14 cellular contexts compared by ENCODE assay signal in the genomic region with DNA sequence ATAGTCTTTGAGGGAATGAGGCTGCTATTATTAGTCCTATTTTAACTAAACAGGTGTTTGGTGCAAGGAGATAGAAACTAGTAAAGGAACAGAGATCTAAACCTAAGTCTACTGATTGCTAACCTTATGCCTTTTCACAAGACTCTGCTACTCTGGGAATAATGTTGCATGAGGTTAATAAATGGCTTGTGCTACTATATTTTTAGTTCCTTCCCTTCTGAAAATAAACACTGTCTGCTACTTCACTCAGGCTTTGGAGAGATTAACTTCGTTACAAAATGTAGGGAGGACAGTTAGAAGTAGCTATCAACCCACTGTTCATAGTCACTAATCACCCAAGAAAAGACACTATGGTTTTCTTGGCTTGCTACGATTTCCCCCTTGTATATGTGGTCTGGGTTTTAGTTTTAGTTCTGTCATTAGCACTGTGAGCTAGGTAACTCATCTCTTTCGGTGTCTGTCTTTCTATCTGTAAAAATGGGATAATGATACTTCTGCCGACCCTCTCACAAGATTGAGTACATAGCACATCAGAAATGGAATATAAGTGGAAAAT.
DNase-seq lines count a peak whose midpoint lies in the region; ATAC-seq, FAIRE-seq and TF ChIP-seq lines count a peak whose summit lies in the region.
"Had no signal": no experiment of that assay in that cellular context is flagged by ENCODE, and none has a peak within 500 bp of the region (broad histone marks: within the 10 kb centered on the region; RNA-seq: fewer than 3 reads in every experiment).

No MANE protein-coding gene starts in this region.

- no peak for FAIRE-seq in GM12878 (lab: Jason Lieb, UNC)
- FAIRE-seq: H1 had no signal

- H3K9ac ChIP-seq in GM12878 (ENCODE audit: control insufficient read depth, insufficient read depth, low read length), result no peak overlapping the region
- H3K9ac ChIP-seq in skeletal muscle tissue (ENCODE audit: low read depth in 1 of 3, low read length in 3 of 3), result no peak overlapping the region
- H3K9ac ChIP-seq: BLaER1 treated with 17β-estradiol and CSF1 and Interleukin-3, amounts not matched to agents 10 nM and 100 nM had no signal

- TF ChIP-seq POLR2A in GM12878 (IDR thresholded peaks at IDR 0.05; ENCODE audit: low read depth, low read length), result no peak

- H3K36me3 ChIP-seq in cardiac muscle cell (no peaks in the 10 kb centered on the region), GM12878 (ENCODE audit: control insufficient read depth in 2 of 2, insufficient read depth in 2 of 2, low read length in 1 of 2) (no peaks in the 10 kb centered on the region), skeletal muscle tissue (ENCODE audit: control insufficient read depth in 3 of 3, insufficient read depth in 3 of 3, low read length in 3 of 3) (no peaks in the 10 kb centered on the region)
- H3K36me3 ChIP-seq: BLaER1 treated with 17β-estradiol and CSF1 and Interleukin-3, amounts not matched to agents 10 nM and 100 nM had no signal

- H3K4me1 ChIP-seq in cardiac muscle cell (ENCODE audit: low read depth) (peaks cover 9% of the 10 kb centered on the region), GM12878 (ENCODE audit: control insufficient read depth, insufficient read depth, low read length) (no peaks in the 10 kb centered on the region), skeletal muscle tissue (ENCODE audit: control insufficient read depth in 3 of 3, insufficient read depth in 3 of 3, low read length in 3 of 3) (peaks cover 3 to 6% (median 4%) of the 10 kb centered on the region in 3 donors)

- 38% methylated on average over 4 of the region's 4 CpGs for WGBS in GM12878 (ENCODE audit: insufficient coverage, insufficient replicate concordance, low lambda C conversion rate, missing lambda C conversion rate)

- TF ChIP-seq CTCF in cardiac muscle cell (IDR thresholded peaks at IDR 0.05; ENCODE audit: low read depth, low read length) (no peak), GM12878 (IDR thresholded peaks at IDR 0.05 in 2 of 3, conservative IDR thresholded peaks at IDR 0.05 in 1 of 3; ENCODE audit: control insufficient read depth in 2 of 3, extremely low read depth in 1 of 3, insufficient read depth in 1 of 3, low read depth in 3 of 3, low read length in 3 of 3) (no peak)

- TF ChIP-seq RAD21 in GM12878 (IDR thresholded peaks at IDR 0.05; ENCODE audit: insufficient read depth, low read depth, low read length), result no peak

- no peak for DNase-seq in cardiac muscle cell (ENCODE audit: low read depth in 1 of 2, low spot score in 1 of 2)
- no peak for DNase-seq in cardiac septum (ENCODE audit: low spot score)
- DNase-seq in GM12878 (ENCODE audit: low read depth, low spot score), result no peak
- no peak for DNase-seq in left ventricle myocardium superior
- DNase-seq in NCI-H128 (lab: John Stamatoyannopoulos, UW; ENCODE audit: unreplicated experiment), result no peak
- DNase-seq in NCI-H1417 treated with DMSO at 0.1 percent for 48 hours (lab: John Stamatoyannopoulos, UW), result no peak
- DNase-seq: Calu3; CD8-positive, alpha-beta T cell; DMS79 treated with DMSO at 0.1 percent for 48 hours; GF-D8; H9 had no signal

- no peaks in the 10 kb centered on the region for H3K79me2 ChIP-seq in GM12878 (ENCODE audit: control insufficient read depth, insufficient read depth, low read length)

- POLR2A ChIA-PET in GM12878 (lab: Charles Lee), result interaction anchor here (0.7 kb wide), 1 partner anchor 284 kb away, joined by 3 read pairs; no protein-coding TSS in a partner anchor

- H3K4me2 ChIP-seq in GM12878 (ENCODE audit: control insufficient read depth, insufficient read depth), result no peak overlapping the region

- H3K27me3 ChIP-seq in cardiac muscle cell (no peaks in the 10 kb centered on the region), GM12878 (replicated peaks in 1 of 2; ENCODE audit: control insufficient read depth in 2 of 2, insufficient read depth in 2 of 2, low read length in 1 of 2) (no peaks in the 10 kb centered on the region), skeletal muscle tissue (ENCODE audit: control insufficient read depth in 3 of 3, insufficient read depth in 3 of 3, low read length in 3 of 3) (no peaks in the 10 kb centered on the region)
- H3K27me3 ChIP-seq: BLaER1 treated with 17β-estradiol and CSF1 and Interleukin-3, amounts not matched to agents 10 nM and 100 nM had no signal

- TF ChIP-seq EP300 in GM12878 (IDR thresholded peaks at IDR 0.05; ENCODE audit: borderline replicate concordance in 1 of 2, control insufficient read depth in 1 of 2, low read depth in 2 of 2, low read length in 2 of 2), result no peak

- in situ Hi-C loops in GM12878 (cut with MboI), result no loop called here

- no peak overlapping the region for H3K4me3 ChIP-seq in cardiac muscle cell
- no peak overlapping the region for H3K4me3 ChIP-seq in GM12878
- H3K4me3 ChIP-seq in skeletal muscle tissue (ENCODE audit: low read length in 3 of 3), result no peak overlapping the region
- H3K4me3 ChIP-seq: BLaER1 treated with 17β-estradiol and CSF1 and Interleukin-3, amounts not matched to agents 10 nM and 100 nM had no signal

- H3K27ac ChIP-seq in cardiac muscle cell (peak overlapping the region; percentile 52), GM12878 (ENCODE audit: control insufficient read depth, insufficient read depth) (no peak overlapping the region), skeletal muscle tissue (ENCODE audit: low read depth, low read length) (peak overlapping the region; percentile 31)
- H3K27ac ChIP-seq: BLaER1 treated with 17β-estradiol and CSF1 and Interleukin-3, amounts not matched to agents 10 nM and 100 nM had no signal

- H2AFZ ChIP-seq in GM12878 (ENCODE audit: control insufficient read depth, low read depth, low read length), result no peak overlapping the region

- RAD21 ChIA-PET in GM12878 (lab: Charles Lee; ENCODE audit: unreplicated experiment), result interaction anchor here (0.5 to 1.4 kb wide), 7 partner anchors 8 to 555 kb away, joined by 3 to 6 read pairs (median 3); no protein-coding TSS in a partner anchor

- H3K9me3 ChIP-seq in cardiac muscle cell (ENCODE audit: low read depth), result no peaks in the 10 kb centered on the region
- H3K9me3 ChIP-seq in GM12878 (replicated peaks; ENCODE audit: control insufficient read depth, insufficient read depth, low read length), result no peaks in the 10 kb centered on the region
- no peaks in the 10 kb centered on the region for H3K9me3 ChIP-seq in skeletal muscle tissue (ENCODE audit: control insufficient read depth in 3 of 3, low read length in 3 of 3)
- H3K9me3 ChIP-seq: BLaER1 treated with 17β-estradiol and CSF1 and Interleukin-3, amounts not matched to agents 10 nM and 100 nM had no signal

- BruUV-seq in GM12878 (replicated peaks; lab: Mats Ljungman, UMichigan), result no TSS peak

- ATAC-seq in GM12878 (peak; percentile 55), left ventricle myocardium superior (peak; percentile 73)
- ATAC-seq: CD8-positive, alpha-beta T cell had no signal

- CTCF ChIA-PET in GM12878 (lab: Yijun Ruan, JAX), result interaction anchor here (1.4 kb wide), 1 partner anchor 84 kb away, joined by 5 read pairs; no protein-coding TSS in a partner anchor

- intact Hi-C loops in cardiac septum (cut with DNase I), result no loop called here
- intact Hi-C loops in GM12878 (cut with micrococcal nuclease; ENCODE audit: unreplicated experiment), result no loop called here
- intact Hi-C loops in left ventricle myocardium superior (cut with micrococcal nuclease), result no loop called here

- SMC1A ChIA-PET in GM12878 (lab: Charles Lee; ENCODE audit: uncharacterized antibody, unreplicated experiment), result interaction anchor here (1.1 to 1.9 kb wide), 8 partner anchors 10 to 265 kb away, joined by 3 to 6 read pairs (median 4); no protein-coding TSS in a partner anchor

- no peaks in the 10 kb centered on the region for H4K20me1 ChIP-seq in GM12878 (ENCODE audit: control insufficient read depth, insufficient read depth)
- H4K20me1 ChIP-seq: BLaER1 treated with 17β-estradiol and CSF1 and Interleukin-3, amounts not matched to agents 10 nM and 100 nM had no signal

TF ChIP-seq in GM12878, 131 proteins besides CTCF, POLR2A, EP300 and RAD21:
- no peak for TF ChIP-seq CBX3 (IDR thresholded peaks at IDR 0.05; ENCODE audit: borderline replicate concordance, low read depth)
TF ChIP-seq in GM12878: peak in this region for 0.
